10 cellular contexts compared by ENCODE assay signal in the genomic region with DNA sequence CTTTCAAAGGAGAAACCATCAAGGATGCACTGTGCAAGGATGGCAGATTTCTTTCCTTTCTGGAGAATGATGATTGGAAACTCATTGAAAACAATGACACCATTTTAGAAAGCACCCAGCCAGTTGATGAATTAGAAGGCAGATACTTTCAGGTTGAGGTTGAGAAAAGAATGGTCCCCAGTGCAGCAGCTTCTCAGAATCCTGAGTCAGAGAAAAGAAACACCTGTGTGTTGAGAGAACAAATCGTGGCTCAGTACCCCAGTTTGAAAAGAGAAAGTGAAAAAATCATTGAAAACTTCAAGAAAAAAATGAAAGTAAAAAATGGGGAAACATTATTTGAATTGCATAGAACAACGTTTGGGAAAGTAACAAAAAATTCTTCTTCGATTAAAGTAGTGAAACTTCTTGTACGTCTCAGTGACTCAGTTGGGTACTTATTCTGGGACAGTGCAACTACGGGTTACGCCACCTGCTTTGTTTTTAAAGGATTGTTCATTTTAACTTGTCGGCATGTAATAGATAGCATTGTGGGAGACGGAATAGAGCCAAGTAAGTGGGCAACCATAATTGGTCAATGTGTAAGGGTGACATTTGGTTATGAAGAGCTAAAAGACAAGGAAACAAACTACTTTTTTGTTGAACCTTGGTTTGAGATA. TPM values are rescaled to one million over a fixed set of nuclear protein-coding genes. Genes with fewer than 3 reads are reported as not detected.
A peak's percentile ranks its signal among the peaks of the same experiment; 100 is the strongest.
DNase-seq lines count a peak whose midpoint lies in the region; ATAC-seq and TF ChIP-seq lines count a peak whose summit lies in the region.
"Had no signal": no experiment of that assay in that cellular context is flagged by ENCODE, and none has a peak within 500 bp of the region (broad histone marks: within the 10 kb centered on the region; RNA-seq: fewer than 3 reads in every experiment).

No MANE protein-coding gene starts in this region.

- H3K9me3 Mint-ChIP-seq in CD14-positive monocyte (no peaks in the 10 kb centered on the region), IgD-negative memory B cell (no peaks in the 10 kb centered on the region)

- peak; percentile 91 for ATAC-seq in GM18867 (IDR thresholded peaks at IDR 0.05; ENCODE audit: unreplicated experiment)
- ATAC-seq in HG02642 (IDR thresholded peaks at IDR 0.05; ENCODE audit: poor library complexity, unreplicated experiment): peak; percentile 86

- H3K4me3 Mint-ChIP-seq in CD14-positive monocyte (peak overlapping the region; percentile 64 to 81), IgD-negative memory B cell (peak overlapping the region; percentile 69 to 89 (median 84))

- H3K27me3 Mint-ChIP-seq in CD14-positive monocyte (ENCODE audit: low read depth in 3 of 3) (peaks cover 0 to 1% (median 0%) of the 10 kb centered on the region in 3 donors), IgD-negative memory B cell (no peaks in the 10 kb centered on the region)

- DNase-seq in CD14-positive monocyte (ENCODE audit: low spot score) (no peak), NOMO-1 treated with DMSO at 0.1 percent for 48 hours (lab: John Stamatoyannopoulos, UW; ENCODE audit: unreplicated experiment) (no peak), SHP77 treated with DMSO at 0.1 percent for 48 hours (lab: John Stamatoyannopoulos, UW) (no peak), SK-N-DZ (ENCODE audit: low spot score) (no peak), GOT3 (lab: John Stamatoyannopoulos, UW) (no peak)
- DNase-seq: Caco-2, stomach had no signal

- TF ChIP-seq CTCF in CD14-positive monocyte (IDR thresholded peaks at IDR 0.05): no peak

- H3K27ac Mint-ChIP-seq in CD14-positive monocyte: peak overlapping the region; percentile 77 to 87 (median 83)
- H3K27ac Mint-ChIP-seq in IgD-negative memory B cell: peak overlapping the region; percentile 35 to 88 (median 88)

- intact Hi-C loops in CD14-positive monocyte (cut with micrococcal nuclease): loop anchor here in 1 of 2 donors (10.0 kb wide), 1 partner anchor 198 kb away; no protein-coding TSS in a partner anchor

- peaks cover 30% of the 10 kb centered on the region for H3K4me1 Mint-ChIP-seq in CD14-positive monocyte
- H3K4me1 Mint-ChIP-seq in IgD-negative memory B cell: peaks cover 28 to 37% (median 36%) of the 10 kb centered on the region in 3 donors

- H3K36me3 Mint-ChIP-seq in CD14-positive monocyte: peaks cover 32 to 56% of the 10 kb centered on the region in 2 donors
- H3K36me3 Mint-ChIP-seq in IgD-negative memory B cell: peaks cover 6% of the 10 kb centered on the region

RNA-seq across cellular contexts. Expression of a gene that starts 9.8 kb away (rescaled TPM):
- polyA plus RNA-seq in CD14-positive monocyte: 10 to 100 TPM; 34.6 to 55.7 TPM
- 23.7 TPM for polyA plus RNA-seq in IgD-negative memory B cell
- 0.86 and 1.8 TPM in 2 replicates for polyA plus RNA-seq in SK-N-DZ (2014; cell fraction: cytosol; rRNA removed)
- 0.59 and 3.1 TPM in 2 replicates for polyA plus RNA-seq in SK-N-DZ (2014; cell fraction: nucleus; rRNA removed)

RNA-seq across cellular contexts. Expression of a gene that starts 19.5 kb away (rescaled TPM):
- 1 to 10 TPM; 1.1 to 1.9 TPM for polyA plus RNA-seq in CD14-positive monocyte
- 4.5 TPM for polyA plus RNA-seq in IgD-negative memory B cell
- 5.3 and 5.4 TPM in 2 replicates for polyA plus RNA-seq in SK-N-DZ (2014; cell fraction: cytosol; rRNA removed)
- 6.7 and 6.9 TPM in 2 replicates for polyA plus RNA-seq in SK-N-DZ (2014; cell fraction: nucleus; rRNA removed)

RNA-seq across cellular contexts. Expression of a gene that starts 45.4 kb away (rescaled TPM):
- polyA plus RNA-seq in CD14-positive monocyte (under 1 TPM in 1 of 2 donors, not detected in 1; 0.09 TPM), IgD-negative memory B cell (3.8 TPM)
- polyA plus RNA-seq in SK-N-DZ (2014; cell fraction: cytosol; rRNA removed): 5.5 and 5.9 TPM in 2 replicates
- polyA plus RNA-seq in SK-N-DZ (2014; cell fraction: nucleus; rRNA removed): 4.7 and 5.4 TPM in 2 replicates
